Comparison of ENCODE assay signal across 4 cellular contexts in genomic region chr2:127552846-127553245, GRCh38. TPM values are rescaled to one million over a fixed set of nuclear protein-coding genes. Genes with fewer than 3 reads are reported as not detected.
"Had no signal": no experiment of that assay in that cellular context is flagged by ENCODE, and none has a peak within 500 bp of the region (broad histone marks: within the 10 kb centered on the region; RNA-seq: fewer than 3 reads in every experiment).

No MANE protein-coding gene starts in this region.

- DNase-seq: GDM1, GF-D8 had no signal

- ATAC-seq: GM12878 had no signal

- H3K4me3 ChIP-seq: GM12878 had no signal

RNA-seq across cellular contexts. Expression of gene MYO7B, which starts 17.4 kb away (rescaled TPM):
- total RNA-seq: G401 had no signal
